8 cellular contexts compared by ENCODE assay signal in genomic region chr16:10736926-10737625, GRCh38. TPM values are rescaled to one million over a fixed set of nuclear protein-coding genes. Genes with fewer than 3 reads are reported as not detected.
A peak's percentile ranks its signal among the peaks of the same experiment; 100 is the strongest.
DNase-seq lines count a peak whose midpoint lies in the region; ATAC-seq and TF ChIP-seq lines count a peak whose summit lies in the region.

No MANE protein-coding gene starts in this region.

- no peak for ATAC-seq in HG03175 (IDR thresholded peaks at IDR 0.05; ENCODE audit: unreplicated experiment)

- no peaks in the 10 kb centered on the region for H3K27me3 Mint-ChIP-seq in mesothelial cell of epicardium (ENCODE audit: low read depth)

- peak overlapping the region; percentile 40; the same call in 1 of the 2 replicates for H3K4me3 ChIP-seq in GM08714 (ENCODE audit: low read length)
- peak overlapping the region; percentile 86 for H3K4me3 ChIP-seq in endocrine pancreas (ENCODE audit: control insufficient read depth, insufficient read depth, low read length)

- H3K4me1 Mint-ChIP-seq in mesothelial cell of epicardium, result peaks cover 14% of the 10 kb centered on the region

- peak; percentile 30 for DNase-seq in HS-5 (ENCODE audit: low read depth)
- DNase-seq in NOMO-1 treated with DMSO at 0.1 percent for 48 hours (lab: John Stamatoyannopoulos, UW; ENCODE audit: unreplicated experiment), result peak; percentile 78
- peak; percentile 33 to 36 for DNase-seq in activated CD8-positive, alpha-beta memory T cell treated with anti-CD3 and anti-CD28 coated beads for 4 hours (ENCODE audit: low read depth in 2 of 2)
- DNase-seq in mesothelial cell of epicardium (ENCODE audit: low spot score in 2 of 2, unreplicated experiment in 2 of 2), result peak; percentile 35 to 68
- peak; percentile 42 for DNase-seq in stimulated activated CD8-positive, alpha-beta memory T cell treated with anti-CD3 and anti-CD28 coated beads, Interleukin-4, amount 100 ng/mL, for 24 hours (ENCODE audit: low read depth)

- peaks cover 2% of the 10 kb centered on the region for H3K36me3 Mint-ChIP-seq in mesothelial cell of epicardium

- H3K4me1 ChIP-seq in endocrine pancreas (ENCODE audit: control insufficient read depth, insufficient read depth, low read length), result no peaks in the 10 kb centered on the region

- H3K36me3 ChIP-seq in endocrine pancreas (ENCODE audit: control insufficient read depth, insufficient read depth, low read length), result no peaks in the 10 kb centered on the region

- H3K27ac Mint-ChIP-seq in mesothelial cell of epicardium, result peak overlapping the region; percentile 30

- H3K9me3 Mint-ChIP-seq in mesothelial cell of epicardium, result peaks cover 4% of the 10 kb centered on the region

- no peak overlapping the region for H3K4me3 Mint-ChIP-seq in mesothelial cell of epicardium

- H3K9me3 ChIP-seq in endocrine pancreas (ENCODE audit: control insufficient read depth, low read length), result no peaks in the 10 kb centered on the region

- no peaks in the 10 kb centered on the region for H3K27me3 ChIP-seq in endocrine pancreas (ENCODE audit: control insufficient read depth, insufficient read depth, low read length)

- peak; percentile 96 for TF ChIP-seq CTCF in mesothelial cell of epicardium (IDR thresholded peaks at IDR 0.05; ENCODE audit: unreplicated experiment)

- H3K9ac ChIP-seq in endocrine pancreas (ENCODE audit: control insufficient read depth, insufficient read depth, low read length), result peak overlapping the region; percentile 49

RNA-seq across cellular contexts. Expression of gene NUBP1, which starts 6.6 kb away (rescaled TPM):
- total RNA-seq in mesothelial cell of epicardium, result 18.1 to 23.0 TPM (median 20.5 TPM) in 3 replicates

RNA-seq across cellular contexts. Expression of gene TEKT5, which starts 42.3 kb away (rescaled TPM):
- total RNA-seq in mesothelial cell of epicardium, result 0.64 to 1.1 TPM (median 1.0 TPM) in 3 replicates
